8 cellular contexts compared by ENCODE assay signal in the genomic region with DNA sequence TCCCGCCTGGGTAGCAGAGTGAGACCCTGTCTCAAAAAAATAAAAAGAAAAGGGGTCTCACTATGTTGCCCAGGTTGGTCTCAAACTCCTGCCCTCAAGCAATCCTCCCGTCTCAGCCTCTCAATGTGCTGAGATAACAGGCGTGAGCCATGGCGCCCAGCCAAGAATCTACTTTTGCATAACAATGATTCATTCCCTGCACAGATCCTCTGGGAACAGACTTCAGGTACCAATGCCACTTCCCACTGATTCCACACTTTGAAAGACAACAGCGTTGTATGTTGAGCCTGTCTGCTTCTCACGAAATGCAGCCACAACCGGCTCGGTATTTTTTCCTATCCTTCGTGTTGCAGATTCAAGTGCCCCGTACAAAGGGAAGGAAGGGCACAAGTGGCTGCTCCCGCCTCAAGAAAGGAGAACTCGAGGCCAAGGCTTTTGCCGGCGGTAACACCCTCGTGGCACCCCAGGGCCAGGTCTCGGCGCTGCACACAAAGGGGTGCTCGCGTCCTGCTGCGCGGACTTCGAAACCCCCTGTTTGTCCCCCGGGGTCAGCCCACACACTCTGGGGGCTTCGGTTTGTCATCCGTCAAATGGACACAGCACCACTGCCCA. TPM values are rescaled to one million over a fixed set of nuclear protein-coding genes. Genes with fewer than 3 reads are reported as not detected.
DNase-seq lines count a peak whose midpoint lies in the region; ATAC-seq and TF ChIP-seq lines count a peak whose summit lies in the region.

No MANE protein-coding gene starts in this region.

- peaks cover 43% of the 10 kb centered on the region for H3K79me2 ChIP-seq in OCI-LY3 (ENCODE audit: low read length)

- H3K27me3 ChIP-seq in OCI-LY3 (ENCODE audit: low read depth, low read length), result no peaks in the 10 kb centered on the region
- no peaks in the 10 kb centered on the region for H3K27me3 ChIP-seq in vagina

- peak overlapping the region; percentile 96 for H3K4me3 Mint-ChIP-seq in nephron progenitor cell

- H3K9me3 ChIP-seq in OCI-LY3 (ENCODE audit: insufficient read depth, low read length) (no peaks in the 10 kb centered on the region), vagina (no peaks in the 10 kb centered on the region)

- H3K27ac ChIP-seq in OCI-LY3 (ENCODE audit: low read length) (peak overlapping the region; percentile 35), vagina (peak overlapping the region; percentile 94)

- TF ChIP-seq POLR2A in vagina (IDR thresholded peaks at IDR 0.05), result no peak

- no peaks in the 10 kb centered on the region for H4K20me1 ChIP-seq in OCI-LY3 (ENCODE audit: insufficient read depth, low read length)

- peaks cover 21% of the 10 kb centered on the region for H3K36me3 ChIP-seq in OCI-LY3 (replicated peaks; ENCODE audit: low read depth, low read length)
- peaks cover 0 to 16% of the 10 kb centered on the region in 2 donors for H3K36me3 ChIP-seq in vagina

- H3K9me3 Mint-ChIP-seq in nephron progenitor cell, result no peaks in the 10 kb centered on the region

- peak overlapping the region; percentile 19; the same call in 1 of the 2 replicates for H2AFZ ChIP-seq in OCI-LY3 (ENCODE audit: low read depth, low read length)

- peaks cover 36% of the 10 kb centered on the region for H3K36me3 Mint-ChIP-seq in nephron progenitor cell (ENCODE audit: low read depth)

- DNase-seq in DMS114 treated with DMSO at 0.1 percent for 48 hours (lab: John Stamatoyannopoulos, UW; ENCODE audit: unreplicated experiment), result peak; percentile 23
- DNase-seq in HUDEP-2 (lab: John Stamatoyannopoulos, UW; ENCODE audit: unreplicated experiment in 76 of 76), result peak in 66 of 76 experiments; percentile 19 to 83 (median 55)
- DNase-seq in activated effector memory CD4-positive, alpha-beta T cell treated with anti-CD3 and anti-CD28 coated beads, Interleukin-2, amount 50 U/mL, for 16 hours, result peak; percentile 73
- DNase-seq in fibroblast of villous mesenchyme (ENCODE audit: low read depth), result peak; percentile 83
- peak; percentile 23 for DNase-seq in nephron progenitor cell
- no peak for DNase-seq in vagina (ENCODE audit: extremely low spot score in 2 of 2)

- H3K4me3 ChIP-seq in OCI-LY3 (ENCODE audit: low read length), result peak overlapping the region; percentile 95
- H3K4me3 ChIP-seq in fibroblast of villous mesenchyme (ENCODE audit: low read depth, low read length), result peak overlapping the region; percentile 91
- peak overlapping the region; percentile 71 to 98 for H3K4me3 ChIP-seq in vagina

- ATAC-seq in GM21529 (IDR thresholded peaks at IDR 0.05; ENCODE audit: unreplicated experiment), result peak; percentile 40

- H3K4me1 Mint-ChIP-seq in nephron progenitor cell, result peaks cover 19% of the 10 kb centered on the region

- H3K9ac ChIP-seq in OCI-LY3 (ENCODE audit: low read length), result peak overlapping the region; percentile 90

- peak overlapping the region; percentile 90 for H3K27ac Mint-ChIP-seq in nephron progenitor cell

- peak overlapping the region; percentile 91 for H3K4me2 ChIP-seq in OCI-LY3 (ENCODE audit: low read length)

- TF ChIP-seq CTCF in OCI-LY3 (IDR thresholded peaks at IDR 0.05; ENCODE audit: low read depth, low read length), result no peak
- no peak for TF ChIP-seq CTCF in fibroblast of villous mesenchyme (IDR thresholded peaks at IDR 0.05; ENCODE audit: insufficient read depth, low read depth, low read length)
- TF ChIP-seq CTCF in nephron progenitor cell (IDR thresholded peaks at IDR 0.05), result no peak
- TF ChIP-seq CTCF in vagina (IDR thresholded peaks at IDR 0.05), result no peak

- intact Hi-C loops in vagina (cut with DNase I), result no loop called here

- H3K4me1 ChIP-seq in OCI-LY3 (ENCODE audit: low read length) (no peaks in the 10 kb centered on the region), vagina (peaks cover 11% of the 10 kb centered on the region)

- H3K27me3 Mint-ChIP-seq in nephron progenitor cell (ENCODE audit: low read depth, poor library complexity), result no peaks in the 10 kb centered on the region

RNA-seq across cellular contexts. Expression of gene DAGLB, which starts 0.7 kb away (rescaled TPM):
- total RNA-seq in fibroblast of villous mesenchyme, result 18.0 and 29.4 TPM in 2 replicates
- 22.1 TPM for total RNA-seq in vagina

RNA-seq across cellular contexts. Expression of gene KDELR2, which starts 36.9 kb away (rescaled TPM):
- total RNA-seq in fibroblast of villous mesenchyme (200 and 383 TPM in 2 replicates), vagina (68.8 TPM)

Comparison
In these comparisons a context has a peak if more than half of its experiments do, and no peak if none do; other contexts are left out.
1. DNase-seq: peak in DMS114 treated with DMSO at 0.1 percent for 48 hours (single experiment), HUDEP-2 (66 of 76), activated effector memory CD4-positive, alpha-beta T cell treated with anti-CD3 and anti-CD28 coated beads, Interleukin-2, amount 50 U/mL, for 16 hours (single experiment), fibroblast of villous mesenchyme (single experiment) and nephron progenitor cell (single experiment); none in vagina (0 of 2).
2. Peak in every context shown above with its lines, with median percentiles within 50 percentile points of each other: H3K4me3 ChIP-seq.